ENCODE assay signal across 7 cellular contexts in genomic region chr6:27549241-27549598, GRCh38.
DNase-seq lines count a peak whose midpoint lies in the region; TF ChIP-seq lines count a peak whose summit lies in the region.
"Not testable (repeated sequence)": the region's sequence is repeated elsewhere in the genome, so short reads cannot be mapped to it uniquely, and the experiment has no call there.

No MANE protein-coding gene starts in this region.

- H3K36me3 Mint-ChIP-seq in Caco-2 (ENCODE audit: insufficient read depth, unreplicated experiment): peaks cover 20% of the 10 kb centered on the region
- not testable (repeated sequence) for H3K36me3 Mint-ChIP-seq in H9 (ENCODE audit: insufficient read depth in 1 of 3, low read depth in 3 of 3); neural crest cell (ENCODE audit: low read depth)

- H3K4me1 ChIP-seq in Caco-2; H9 (ENCODE audit: insufficient read depth, low read length); mammary epithelial cell (ENCODE audit: insufficient read depth, low read length): not testable (repeated sequence)
- H3K4me1 ChIP-seq in PC-9 (replicated peaks; ENCODE audit: insufficient read depth): peaks cover 15% of the 10 kb centered on the region

- in situ Hi-C loops in mammary epithelial cell (cut with MboI; ENCODE audit: low sequenced_read_pairs in 2 of 2): not testable (repeated sequence)

- DNase-seq in Caco-2; H9; LNCaP clone FGC (ENCODE audit: low read depth); PC-9; SK-N-MC (ENCODE audit: low read depth, low spot score); mammary epithelial cell; neural crest cell (ENCODE audit: low read depth, low spot score): not testable (repeated sequence)

- H4K8ac ChIP-seq in H9 (replicated peaks; ENCODE audit: insufficient read length, low read depth, low read length): not testable (repeated sequence)

- not testable (repeated sequence) for H3K9me2 ChIP-seq in PC-9 (ENCODE audit: insufficient read depth)

- H3K56ac ChIP-seq in H9 (ENCODE audit: insufficient read length, low read depth, low read length): not testable (repeated sequence)

- BruUV-seq in Caco-2 (replicated peaks; lab: Mats Ljungman, UMichigan); PC-9 (replicated peaks; lab: Mats Ljungman, UMichigan); mammary epithelial cell (replicated peaks; lab: Mats Ljungman, UMichigan): not testable (repeated sequence)

- POLR2A ChIA-PET in Caco-2 (lab: Charles Lee): not testable (repeated sequence)
- POLR2A ChIA-PET in PC-9 (lab: Charles Lee; ENCODE audit: unreplicated experiment): interaction anchor here (0.6 kb wide), 1 partner anchor 135 kb away, joined by 5 read pairs; no protein-coding TSS in a partner anchor

- H3K9me3 Mint-ChIP-seq in Caco-2 (ENCODE audit: unreplicated experiment); H9: not testable (repeated sequence)
- H3K9me3 Mint-ChIP-seq in neural crest cell: peaks cover 13% of the 10 kb centered on the region

- H3K4me3 Mint-ChIP-seq in Caco-2 (ENCODE audit: unreplicated experiment): peak overlapping the region; percentile 80
- peak overlapping the region; percentile 55 to 75; a peak in 3 of 5 replicates for H3K4me3 Mint-ChIP-seq in H9
- peak overlapping the region; percentile 57 for H3K4me3 Mint-ChIP-seq in neural crest cell

- H2BK5ac ChIP-seq in H9 (ENCODE audit: insufficient read length, low read length): not testable (repeated sequence)

- not testable (repeated sequence) for H2BK120ac ChIP-seq in H9 (ENCODE audit: low read depth, low read length, poor library complexity, severe bottlenecking)

- H3K9ac ChIP-seq in H9 (ENCODE audit: extremely low read depth, insufficient read length, low read length); SK-N-MC (ENCODE audit: insufficient read length); mammary epithelial cell (ENCODE audit: insufficient read depth, low read length): not testable (repeated sequence)

- H3K9me3 ChIP-seq in Caco-2; H9 (ENCODE audit: control insufficient read depth, low read depth, low read length); PC-9 (ENCODE audit: insufficient read depth, low read depth); SK-N-MC (ENCODE audit: low read depth, low read length); mammary epithelial cell (replicated peaks; ENCODE audit: insufficient read depth, low read length): not testable (repeated sequence)

- not testable (repeated sequence) for H3K4me1 Mint-ChIP-seq in Caco-2 (ENCODE audit: low read depth, unreplicated experiment)
- H3K4me1 Mint-ChIP-seq in H9 (peaks cover 12 to 22% of the 10 kb centered on the region in 2 experiments), neural crest cell (peaks cover 49% of the 10 kb centered on the region)

- not testable (repeated sequence) for TF ChIP-seq CTCF in Caco-2 (IDR thresholded peaks at IDR 0.05; ENCODE audit: insufficient read depth in 1 of 2, low read depth in 1 of 2, low read length in 1 of 2, severe bottlenecking in 1 of 2, unreplicated experiment in 1 of 2); H9 (conservative IDR thresholded peaks at IDR 0.05); LNCaP clone FGC (IDR thresholded peaks at IDR 0.05; ENCODE audit: control insufficient read depth, extremely low read depth, insufficient read depth); PC-9 (conservative IDR thresholded peaks at IDR 0.05); mammary epithelial cell (conservative IDR thresholded peaks at IDR 0.05 in 1 of 2, IDR thresholded peaks at IDR 0.05 in 1 of 2; ENCODE audit: extremely low read depth in 1 of 2, insufficient read depth in 1 of 2, low read depth in 1 of 2, low read length in 2 of 2); neural crest cell (conservative IDR thresholded peaks at IDR 0.05)

- WGBS in H9 (ENCODE audit: extremely low coverage, insufficient read length, low lambda C conversion rate): no CpG with 5 or more reads among the region's 14 CpGs
- WGBS in mammary epithelial cell (ENCODE audit: low coverage, missing lambda C conversion rate): 79% methylated on average over 14 of the region's 14 CpGs

- H3K36me3 ChIP-seq in Caco-2 (ENCODE audit: control insufficient read depth, insufficient read depth, low read length); PC-9 (ENCODE audit: low read depth); SK-N-MC (ENCODE audit: insufficient read depth, low read length); mammary epithelial cell (ENCODE audit: insufficient read depth, low read length): not testable (repeated sequence)

- H3K79me1 ChIP-seq in H9 (ENCODE audit: insufficient read depth, low read depth, low read length, poor library complexity, severe bottlenecking): not testable (repeated sequence)

- peak overlapping the region; percentile 54 for H3K27ac Mint-ChIP-seq in Caco-2 (ENCODE audit: unreplicated experiment)
- H3K27ac Mint-ChIP-seq in H9; neural crest cell (ENCODE audit: unreplicated experiment): not testable (repeated sequence)

- H2AK5ac ChIP-seq in H9 (ENCODE audit: insufficient read length, low read length): not testable (repeated sequence)

- not testable (repeated sequence) for H3K27ac ChIP-seq in H9 (ENCODE audit: insufficient read length, low read depth, low read length); SK-N-MC; mammary epithelial cell (ENCODE audit: insufficient read depth, low read depth, low read length)
- H3K27ac ChIP-seq in PC-9: peak overlapping the region; percentile 37; the same call in 1 of the 2 replicates

- H2BK15ac ChIP-seq in H9 (ENCODE audit: low read depth, low read length): not testable (repeated sequence)

- not testable (repeated sequence) for H4K91ac ChIP-seq in H9 (ENCODE audit: insufficient read length, low read depth, low read length)

- H3F3A ChIP-seq in PC-9 (ENCODE audit: insufficient read depth, low read depth): peaks cover 76% of the 10 kb centered on the region

- peak overlapping the region; percentile 40 for H3K4me3 ChIP-seq in Caco-2 (ENCODE audit: low read depth, low read length)
- peak overlapping the region; percentile 46 for H3K4me3 ChIP-seq in LNCaP clone FGC (ENCODE audit: low read depth, low read length)
- H3K4me3 ChIP-seq in PC-9: peak overlapping the region; percentile 64
- H3K4me3 ChIP-seq in SK-N-MC: peak overlapping the region; percentile 98
- not testable (repeated sequence) for H3K4me3 ChIP-seq in mammary epithelial cell (replicated peaks in 1 of 3; ENCODE audit: insufficient read depth in 1 of 3, low read depth in 2 of 3, low read length in 3 of 3)

- not testable (repeated sequence) for H3T11ph ChIP-seq in H9 (ENCODE audit: low read length)

- not testable (repeated sequence) for H2BK12ac ChIP-seq in H9 (ENCODE audit: insufficient read length, low read depth, low read length)

- not testable (repeated sequence) for H2BK20ac ChIP-seq in H9 (ENCODE audit: low read depth, low read length, poor library complexity, severe bottlenecking)

- not testable (repeated sequence) for H3K79me2 ChIP-seq in H9 (ENCODE audit: insufficient read depth, low read length); PC-9 (ENCODE audit: low read depth); mammary epithelial cell (ENCODE audit: insufficient read depth, low read length)

- peaks cover 17% of the 10 kb centered on the region for H3K23me2 ChIP-seq in H9 (ENCODE audit: insufficient read length, low read depth, low read length, poor library complexity, severe bottlenecking)

- H4K20me1 ChIP-seq in H9 (ENCODE audit: control insufficient read depth, insufficient read depth, insufficient read length); PC-9 (ENCODE audit: insufficient read depth); mammary epithelial cell (ENCODE audit: insufficient read depth, low read length): not testable (repeated sequence)

- intact Hi-C loops in Caco-2 (cut with micrococcal nuclease; ENCODE audit: unreplicated experiment): loop anchor here (2.0 kb wide), 1 partner anchor 56 kb away; no protein-coding TSS in a partner anchor
- intact Hi-C loops in PC-9 (cut with micrococcal nuclease; ENCODE audit: unreplicated experiment): loop anchor here (2.0 to 5.0 kb wide), 3 partner anchors 34 to 203 kb away; no protein-coding TSS in a partner anchor
- intact Hi-C loops in mammary epithelial cell (cut with micrococcal nuclease): loop anchor here (5.0 kb wide), 1 partner anchor 123 kb away; no protein-coding TSS in a partner anchor

- H4K5ac ChIP-seq in H9 (ENCODE audit: insufficient read length, low read depth, low read length): not testable (repeated sequence)

- not testable (repeated sequence) for H3K14ac ChIP-seq in H9 (ENCODE audit: insufficient read depth, low read length)

- not testable (repeated sequence) for H3K27me3 ChIP-seq in Caco-2 (replicated peaks; ENCODE audit: control insufficient read depth, insufficient read depth, low read length); H9 (ENCODE audit: insufficient read depth, low read length); PC-9 (ENCODE audit: insufficient read depth, low read depth); mammary epithelial cell (ENCODE audit: insufficient read depth, low read length)

- not testable (repeated sequence) for H3K27me3 Mint-ChIP-seq in Caco-2 (ENCODE audit: insufficient read depth, unreplicated experiment); H9 (ENCODE audit: low read depth)
- peaks cover 92% of the 10 kb centered on the region for H3K27me3 Mint-ChIP-seq in neural crest cell (ENCODE audit: low read depth)

- not testable (repeated sequence) for H2AFZ ChIP-seq in H9 (ENCODE audit: low read length); mammary epithelial cell (ENCODE audit: low read depth, low read length)
- H2AFZ ChIP-seq in PC-9: peak overlapping the region; percentile 74

- H3K4me2 ChIP-seq in H9 (ENCODE audit: insufficient read depth, insufficient read length, low read length): not testable (repeated sequence)
- peak overlapping the region; percentile 90 for H3K4me2 ChIP-seq in PC-9
- peak overlapping the region; percentile 86 for H3K4me2 ChIP-seq in mammary epithelial cell (ENCODE audit: insufficient read depth, low read depth, low read length)

- dilution Hi-C loops in mammary epithelial cell (cut with HindIII; ENCODE audit: low sequenced_read_pairs): not testable (repeated sequence)

- CTCF ChIA-PET in Caco-2 (lab: Charles Lee): not testable (repeated sequence)
- CTCF ChIA-PET in PC-9 (lab: Charles Lee) (interaction anchor here (0.7 to 1.2 kb wide), 2 partner anchors 31 to 57 kb away, joined by 3 to 4 read pairs; no protein-coding TSS in a partner anchor), mammary epithelial cell (lab: Charles Lee; ENCODE audit: low non-redundant PET) (interaction anchor here (0.6 kb wide), 1 partner anchor 31 kb away, joined by 3 read pairs; no protein-coding TSS in a partner anchor)

- H3K23ac ChIP-seq in H9 (ENCODE audit: insufficient read length, low read depth, low read length): not testable (repeated sequence)

- H3K4ac ChIP-seq in H9 (ENCODE audit: low read depth, low read length): not testable (repeated sequence)

- H3K18ac ChIP-seq in H9 (ENCODE audit: insufficient read length, low read depth, low read length): not testable (repeated sequence)
